ENCODE assay signal across 15 cellular contexts in genomic region chr10:94430705-94431104, GRCh38.
"Had no signal": no experiment of that assay in that cellular context is flagged by ENCODE, and none has a peak within 500 bp of the region (broad histone marks: within the 10 kb centered on the region; RNA-seq: fewer than 3 reads in every experiment).

No MANE protein-coding gene starts in this region.

- FAIRE-seq: endometrium had no signal

- H3K27ac ChIP-seq: dorsolateral prefrontal cortex, spleen had no signal

- H3K27me3 ChIP-seq: dorsolateral prefrontal cortex, esophagus muscularis mucosa, spleen, tibial nerve had no signal

- DNase-seq: activated B cell treated with CpG ODN at 0.5 μM for 24 hours; activated CD4-positive, alpha-beta T cell treated with anti-CD3 and anti-CD28 coated beads, Interleukin-2, amount 10 ng/mL, durations not matched to agents 7 days and 5 days; activated naive CD4-positive, alpha-beta T cell treated with anti-CD3 and anti-CD28 coated beads, Interleukin-2, amount 50 U/mL, for 16 hours; amygdala; dorsolateral prefrontal cortex; hippocampal formation; midbrain; naive B cell; posterior cingulate gyrus; spleen; stimulated activated CD4-positive, alpha-beta T cell treated with anti-CD3 and anti-CD28 coated beads, Interleukin-1b, Interleukin-23, amount 100 ng/mL, for 48 hours had no signal

- H3K36me3 ChIP-seq: esophagus muscularis mucosa, spleen, tibial nerve had no signal

- H3K4me3 ChIP-seq: dorsolateral prefrontal cortex, esophagus muscularis mucosa, lung, spleen, tibial nerve had no signal
